Comparison of ENCODE assay signal across 8 cellular contexts in the genomic region with DNA sequence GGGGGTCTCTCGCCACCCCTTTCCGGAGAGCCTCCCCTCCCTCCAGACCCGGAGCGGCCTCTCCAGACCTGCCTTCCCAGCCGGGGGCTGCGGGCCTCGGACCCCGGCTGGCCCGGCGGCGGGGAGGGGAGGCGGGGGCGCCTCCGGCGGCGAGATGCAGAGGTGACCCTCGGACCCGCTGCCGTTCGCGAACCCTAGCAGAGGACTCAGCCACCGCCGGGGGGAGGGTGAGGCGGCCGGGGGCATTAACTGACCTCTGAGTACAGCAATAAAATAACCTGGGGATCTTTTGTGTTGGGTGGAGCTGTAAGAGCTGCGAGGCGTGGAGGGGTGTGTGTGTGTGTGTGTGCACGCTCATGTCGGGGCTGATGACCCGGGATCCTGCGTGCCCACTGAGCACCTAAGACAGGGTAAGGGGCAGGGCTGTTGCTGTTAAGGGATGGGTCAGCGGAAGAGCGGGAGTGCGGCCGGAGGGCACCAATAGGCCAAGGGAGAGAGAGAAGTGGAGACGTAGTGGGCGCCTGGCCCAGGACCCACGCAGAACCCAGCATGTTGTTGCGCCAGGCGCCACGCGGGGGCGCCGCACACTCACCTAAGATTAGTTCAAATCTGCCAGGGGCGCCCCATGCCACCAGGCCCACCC. TPM values are rescaled to one million over a fixed set of nuclear protein-coding genes. Genes with fewer than 3 reads are reported as not detected.
DNase-seq lines count a peak whose midpoint lies in the region; ATAC-seq and TF ChIP-seq lines count a peak whose summit lies in the region.

No MANE protein-coding gene starts in this region.

- H3K36me3 ChIP-seq in OCI-LY1 (ENCODE audit: insufficient read depth, low read length) (no peaks in the 10 kb centered on the region), neutrophil (no peaks in the 10 kb centered on the region), transverse colon (no peaks in the 10 kb centered on the region)

- TF ChIP-seq CTCF in OCI-LY1 (IDR thresholded peaks at IDR 0.05; ENCODE audit: low read length) (peak; percentile 85), fibroblast of the aortic adventitia (IDR thresholded peaks at IDR 0.05; ENCODE audit: insufficient read depth, low read length) (peak; percentile 76), neutrophil (IDR thresholded peaks at IDR 0.05) (peak; percentile 54), transverse colon (IDR thresholded peaks at IDR 0.05) (peak; percentile 74 to 84 (median 79))

- in situ Hi-C loops in transverse colon (cut with MboI; ENCODE audit: low pct_ligation_motif_present in 1 of 4, low pct_unique_long_range_greater_than_20kb in 1 of 4, low sequenced_read_pairs in 3 of 4), result no loop called here

- H2AFZ ChIP-seq in OCI-LY1 (ENCODE audit: low read length), result no peak overlapping the region

- H3K27me3 ChIP-seq in OCI-LY1 (ENCODE audit: insufficient read depth, low read length) (no peaks in the 10 kb centered on the region), neutrophil (peaks cover 100% of the 10 kb centered on the region), transverse colon (peaks cover 91% of the 10 kb centered on the region)

- WGBS in transverse colon (ENCODE audit: low coverage in 1 of 2), 2 donors, result 4% methylated on average over 44 of the region's 45 CpGs; no CpG with 5 or more reads in 1 of the 2 donors

- peaks cover 31% of the 10 kb centered on the region for H3K27me3 Mint-ChIP-seq in activated T-helper 17 cell treated with anti-CD3 and anti-CD28 coated beads, Interleukin-2, amount 50 U/mL, for 72 hours

- H3F3A ChIP-seq in OCI-LY1 (ENCODE audit: insufficient read depth, low read length), result no peaks in the 10 kb centered on the region

- no peaks in the 10 kb centered on the region for H3K9me2 ChIP-seq in OCI-LY1 (ENCODE audit: low read depth, low read length)

- no peaks in the 10 kb centered on the region for H3K9me3 ChIP-seq in OCI-LY1 (ENCODE audit: low read length)
- no peaks in the 10 kb centered on the region for H3K9me3 ChIP-seq in neutrophil
- H3K9me3 ChIP-seq in transverse colon, result no peaks in the 10 kb centered on the region

- DNase-seq in NCI-H146 (lab: John Stamatoyannopoulos, UW) (peak; percentile 48), NCI-H146 treated with DMSO at 0.1 percent for 48 hours (lab: John Stamatoyannopoulos, UW; ENCODE audit: unreplicated experiment) (no peak), fibroblast of the aortic adventitia (ENCODE audit: low read depth) (peak; percentile 55), transverse colon (peak; percentile 61), mucosa of gallbladder (ENCODE audit: low spot score) (no peak)

- H3K27ac Mint-ChIP-seq in activated T-helper 17 cell treated with anti-CD3 and anti-CD28 coated beads, Interleukin-2, amount 50 U/mL, for 72 hours, result no peak overlapping the region

- intact Hi-C loops in transverse colon (cut with DNase I; ENCODE audit: low total_unique reads), result no loop called here

- no peaks in the 10 kb centered on the region for H3K79me2 ChIP-seq in OCI-LY1 (ENCODE audit: insufficient read depth, low read length)

- ATAC-seq in activated T-helper 17 cell treated with anti-CD3 and anti-CD28 coated beads, Interleukin-2, amount 50 U/mL, for 72 hours (replicated peaks), result peak; percentile 67

- H3K9ac ChIP-seq in OCI-LY1 (ENCODE audit: low read length), result no peak overlapping the region

- H3K4me1 ChIP-seq in OCI-LY1 (ENCODE audit: insufficient read depth, low read length, severe bottlenecking) (no peaks in the 10 kb centered on the region), neutrophil (ENCODE audit: control insufficient read depth in 1 of 2, insufficient read depth in 1 of 2, low read depth in 1 of 2, low read length in 1 of 2) (peaks cover 0 to 14% of the 10 kb centered on the region in 2 experiments), transverse colon (peaks cover 16 to 25% (median 22%) of the 10 kb centered on the region in 4 donors)

- H4K20me1 ChIP-seq in OCI-LY1 (ENCODE audit: insufficient read depth, low read length), result no peaks in the 10 kb centered on the region

- no peak overlapping the region for H3K27ac ChIP-seq in OCI-LY1 (ENCODE audit: low read depth, low read length, poor library complexity, severe bottlenecking)
- H3K27ac ChIP-seq in neutrophil, result no peak overlapping the region
- H3K27ac ChIP-seq in transverse colon, result no peak overlapping the region

- peak overlapping the region; percentile 64 for H3K4me3 Mint-ChIP-seq in activated T-helper 17 cell treated with anti-CD3 and anti-CD28 coated beads, Interleukin-2, amount 50 U/mL, for 72 hours

- H3K4me2 ChIP-seq in OCI-LY1 (ENCODE audit: low read length), result no peak overlapping the region

- no peaks in the 10 kb centered on the region for H3K9me3 Mint-ChIP-seq in activated T-helper 17 cell treated with anti-CD3 and anti-CD28 coated beads, Interleukin-2, amount 50 U/mL, for 72 hours

- H3K4me1 Mint-ChIP-seq in activated T-helper 17 cell treated with anti-CD3 and anti-CD28 coated beads, Interleukin-2, amount 50 U/mL, for 72 hours, result peaks cover 6% of the 10 kb centered on the region

- TF ChIP-seq EP300 in transverse colon (IDR thresholded peaks at IDR 0.05; ENCODE audit: low read depth), result no peak

- H3K4me3 ChIP-seq in OCI-LY1 (ENCODE audit: low read depth, low read length, poor library complexity, severe bottlenecking), result no peak overlapping the region
- H3K4me3 ChIP-seq in fibroblast of the aortic adventitia (ENCODE audit: low read depth, low read length), result no peak overlapping the region
- no peak overlapping the region for H3K4me3 ChIP-seq in neutrophil (ENCODE audit: low read depth in 1 of 2, low read length in 1 of 2)
- H3K4me3 ChIP-seq in transverse colon, result peak overlapping the region in 2 of 4 donors; percentile 32 to 44

- no peaks in the 10 kb centered on the region for H3K36me3 Mint-ChIP-seq in activated T-helper 17 cell treated with anti-CD3 and anti-CD28 coated beads, Interleukin-2, amount 50 U/mL, for 72 hours (ENCODE audit: low read depth)

- TF ChIP-seq POLR2A in transverse colon (IDR thresholded peaks at IDR 0.05), result no peak

RNA-seq across cellular contexts. Expression of gene HAPLN2, which starts 6.3 kb away (rescaled TPM):
- total RNA-seq in activated T-helper 17 cell treated with anti-CD3 and anti-CD28 coated beads, Interleukin-2, amount 50 U/mL, for 72 hours, result 1 to 10 TPM in 1 of 2 donors, under 1 TPM in 1; 0.30 to 1.5 TPM
- total RNA-seq in fibroblast of the aortic adventitia (ENCODE audit: low replicate concordance) (not detected in 2 replicates), transverse colon (1 to 10 TPM in 1 of 4 donors, under 1 TPM in 1, not detected in 2; 0.55 to 1.9 TPM), mucosa of gallbladder (0.43 TPM)

RNA-seq across cellular contexts. Expression of gene BCAN, which starts 16.4 kb away (rescaled TPM):
- not detected for total RNA-seq in activated T-helper 17 cell treated with anti-CD3 and anti-CD28 coated beads, Interleukin-2, amount 50 U/mL, for 72 hours
- not detected in 2 replicates for total RNA-seq in fibroblast of the aortic adventitia (ENCODE audit: low replicate concordance)
- under 1 TPM in 2 of 4 donors, not detected in 2; 0.55 to 0.95 TPM for total RNA-seq in transverse colon
- total RNA-seq in mucosa of gallbladder, result 0.52 TPM

RNA-seq across cellular contexts. Expression of gene GPATCH4, which starts 24.3 kb away (rescaled TPM):
- total RNA-seq in activated T-helper 17 cell treated with anti-CD3 and anti-CD28 coated beads, Interleukin-2, amount 50 U/mL, for 72 hours, result 10 to 100 TPM; 21.3 to 51.8 TPM
- total RNA-seq in fibroblast of the aortic adventitia (ENCODE audit: low replicate concordance), result 12.2 and 18.9 TPM in 2 replicates
- 100 to 1,000 TPM in 1 of 4 donors, 10 to 100 TPM in 3; 12.4 to 113 (median 28.9) TPM for total RNA-seq in transverse colon
- 12.6 TPM for total RNA-seq in mucosa of gallbladder

RNA-seq across cellular contexts. Expression of gene NAXE, which starts 34.0 kb away (rescaled TPM):
- 10 to 100 TPM; 56.2 to 74.7 TPM for total RNA-seq in activated T-helper 17 cell treated with anti-CD3 and anti-CD28 coated beads, Interleukin-2, amount 50 U/mL, for 72 hours
- total RNA-seq in fibroblast of the aortic adventitia (ENCODE audit: low replicate concordance) (22.7 and 64.2 TPM in 2 replicates), transverse colon (100 to 1,000 TPM in 1 of 4 donors, 10 to 100 TPM in 3; 25.1 to 104 (median 77.5) TPM), mucosa of gallbladder (99.0 TPM)

RNA-seq across cellular contexts. Expression of gene TTC24, which starts 46.0 kb away (rescaled TPM):
- total RNA-seq in activated T-helper 17 cell treated with anti-CD3 and anti-CD28 coated beads, Interleukin-2, amount 50 U/mL, for 72 hours, result under 1 TPM in 1 of 2 donors, not detected in 1; 0.79 TPM
- total RNA-seq in fibroblast of the aortic adventitia (ENCODE audit: low replicate concordance) (not detected in 2 replicates), transverse colon (not detected), mucosa of gallbladder (0.60 TPM)

Comparison
In these comparisons a context has a peak if more than half of its experiments do, and no peak if none do; other contexts are left out.
1. DNase-seq: peak in NCI-H146 (single experiment), fibroblast of the aortic adventitia (single experiment) and transverse colon (single experiment); none in NCI-H146 treated with DMSO at 0.1 percent for 48 hours (single experiment) and mucosa of gallbladder (single experiment).
2. Peak in every context shown above with its lines, with median percentiles within 50 percentile points of each other: CTCF ChIP-seq.